ENCODE assay signal across 2 cellular contexts in the genomic region with DNA sequence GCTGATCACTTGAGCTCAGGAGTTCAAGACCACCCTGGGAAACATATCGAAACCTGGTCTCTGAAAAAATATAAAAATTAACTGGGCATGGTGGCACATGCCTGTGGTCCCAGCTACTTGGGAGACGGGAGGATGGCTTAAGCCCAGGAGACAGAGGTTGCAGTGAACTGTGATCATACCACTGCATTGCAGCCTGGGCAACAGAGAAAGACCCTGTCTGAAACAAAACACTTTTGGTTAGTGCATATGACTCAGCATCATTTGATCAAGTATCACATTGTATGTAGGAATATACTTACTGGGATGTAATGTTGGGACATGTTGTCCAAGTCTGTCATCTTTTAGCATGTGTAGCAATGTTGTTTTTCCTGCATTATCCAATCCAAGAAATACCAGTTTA.
A peak's percentile ranks its signal among the peaks of the same experiment; 100 is the strongest.
TF ChIP-seq lines count a peak whose summit lies in the region.

No MANE protein-coding gene starts in this region.

TF ChIP-seq in A549, 52 proteins besides CTCF, POLR2A, EP300 and RAD21:
- TF ChIP-seq TFCP2L1 (CRISPR knock-in tag; IDR thresholded peaks at IDR 0.05), result no peak
- peak; percentile 39 for TF ChIP-seq MAFK (IDR thresholded peaks at IDR 0.05; ENCODE audit: partially characterized antibody)

TF ChIP-seq in HepG2, 621 proteins besides CTCF, POLR2A, EP300 and RAD21:
- TF ChIP-seq, protein P1, sequence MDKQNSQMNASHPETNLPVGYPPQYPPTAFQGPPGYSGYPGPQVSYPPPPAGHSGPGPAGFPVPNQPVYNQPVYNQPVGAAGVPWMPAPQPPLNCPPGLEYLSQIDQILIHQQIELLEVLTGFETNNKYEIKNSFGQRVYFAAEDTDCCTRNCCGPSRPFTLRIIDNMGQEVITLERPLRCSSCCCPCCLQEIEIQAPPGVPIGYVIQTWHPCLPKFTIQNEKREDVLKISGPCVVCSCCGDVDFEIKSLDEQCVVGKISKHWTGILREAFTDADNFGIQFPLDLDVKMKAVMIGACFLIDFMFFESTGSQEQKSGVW (CRISPR knock-in tag; IDR thresholded peaks at IDR 0.05; ENCODE audit: borderline replicate concordance), result no peak
- TF ChIP-seq ZNF354B (CRISPR knock-in tag; IDR thresholded peaks at IDR 0.05) (no peak), NFIC (IDR thresholded peaks at IDR 0.05; ENCODE audit: low read length) (no peak), ZNF740 (CRISPR knock-in tag; IDR thresholded peaks at IDR 0.05) (no peak), TBX2 (CRISPR knock-in tag; IDR thresholded peaks at IDR 0.05; ENCODE audit: borderline replicate concordance) (no peak), HOXD1 (CRISPR knock-in tag; IDR thresholded peaks at IDR 0.05) (no peak), GZF1 (CRISPR knock-in tag; IDR thresholded peaks at IDR 0.05) (no peak), ZNF644 (CRISPR knock-in tag; IDR thresholded peaks at IDR 0.05; ENCODE audit: low read depth) (no peak), ZMYM3 (CRISPR knock-in tag; IDR thresholded peaks at IDR 0.05) (no peak), ZBTB3 (CRISPR knock-in tag; IDR thresholded peaks at IDR 0.05; ENCODE audit: borderline replicate concordance, low read depth) (no peak), ZBTB42 (CRISPR knock-in tag; IDR thresholded peaks at IDR 0.05) (no peak), ZNF180 (CRISPR knock-in tag; IDR thresholded peaks at IDR 0.05; ENCODE audit: borderline replicate concordance, low read depth) (no peak), U2AF2 (IDR thresholded peaks at IDR 0.05; ENCODE audit: low read depth, low read length) (no peak), PHF21A (CRISPR knock-in tag; IDR thresholded peaks at IDR 0.05) (no peak), ZNF337 (CRISPR knock-in tag; IDR thresholded peaks at IDR 0.05; ENCODE audit: borderline replicate concordance, low read depth) (no peak), ZNF235 (CRISPR knock-in tag; IDR thresholded peaks at IDR 0.05; ENCODE audit: borderline replicate concordance) (no peak)
- TF ChIP-seq, protein P2, sequence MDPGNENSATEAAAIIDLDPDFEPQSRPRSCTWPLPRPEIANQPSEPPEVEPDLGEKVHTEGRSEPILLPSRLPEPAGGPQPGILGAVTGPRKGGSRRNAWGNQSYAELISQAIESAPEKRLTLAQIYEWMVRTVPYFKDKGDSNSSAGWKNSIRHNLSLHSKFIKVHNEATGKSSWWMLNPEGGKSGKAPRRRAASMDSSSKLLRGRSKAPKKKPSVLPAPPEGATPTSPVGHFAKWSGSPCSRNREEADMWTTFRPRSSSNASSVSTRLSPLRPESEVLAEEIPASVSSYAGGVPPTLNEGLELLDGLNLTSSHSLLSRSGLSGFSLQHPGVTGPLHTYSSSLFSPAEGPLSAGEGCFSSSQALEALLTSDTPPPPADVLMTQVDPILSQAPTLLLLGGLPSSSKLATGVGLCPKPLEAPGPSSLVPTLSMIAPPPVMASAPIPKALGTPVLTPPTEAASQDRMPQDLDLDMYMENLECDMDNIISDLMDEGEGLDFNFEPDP (CRISPR knock-in tag; conservative IDR thresholded peaks at IDR 0.05), result no peak
- TF ChIP-seq, protein P3, sequence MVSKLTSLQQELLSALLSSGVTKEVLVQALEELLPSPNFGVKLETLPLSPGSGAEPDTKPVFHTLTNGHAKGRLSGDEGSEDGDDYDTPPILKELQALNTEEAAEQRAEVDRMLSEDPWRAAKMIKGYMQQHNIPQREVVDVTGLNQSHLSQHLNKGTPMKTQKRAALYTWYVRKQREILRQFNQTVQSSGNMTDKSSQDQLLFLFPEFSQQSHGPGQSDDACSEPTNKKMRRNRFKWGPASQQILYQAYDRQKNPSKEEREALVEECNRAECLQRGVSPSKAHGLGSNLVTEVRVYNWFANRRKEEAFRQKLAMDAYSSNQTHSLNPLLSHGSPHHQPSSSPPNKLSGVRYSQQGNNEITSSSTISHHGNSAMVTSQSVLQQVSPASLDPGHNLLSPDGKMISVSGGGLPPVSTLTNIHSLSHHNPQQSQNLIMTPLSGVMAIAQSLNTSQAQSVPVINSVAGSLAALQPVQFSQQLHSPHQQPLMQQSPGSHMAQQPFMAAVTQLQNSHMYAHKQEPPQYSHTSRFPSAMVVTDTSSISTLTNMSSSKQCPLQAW (CRISPR knock-in tag; IDR thresholded peaks at IDR 0.05), result no peak
